In genomic region chr5:24623018-24623417, GRCh38 we compare ENCODE assay signal across 29 cellular contexts. TPM values are rescaled to one million over a fixed set of nuclear protein-coding genes. Genes with fewer than 3 reads are reported as not detected.
DNase-seq lines count a peak whose midpoint lies in the region; TF ChIP-seq lines count a peak whose summit lies in the region.
"Had no signal": no experiment of that assay in that cellular context is flagged by ENCODE, and none has a peak within 500 bp of the region (broad histone marks: within the 10 kb centered on the region; RNA-seq: fewer than 3 reads in every experiment).

No MANE protein-coding gene starts in this region.

- H3K9me2 ChIP-seq in hepatocyte (replicated peaks; ENCODE audit: insufficient read depth) = no peaks in the 10 kb centered on the region

- H4K20me1 ChIP-seq in hepatocyte (ENCODE audit: insufficient read depth, poor library complexity, severe bottlenecking) = no peaks in the 10 kb centered on the region

- DNase-seq in AG10803 (ENCODE audit: low read depth) (peak; percentile 34), HEK293T (ENCODE audit: extremely low spot score) (peak; percentile 11), NCI-H69 (lab: John Stamatoyannopoulos, UW) (peak; percentile 75), hepatocyte (ENCODE audit: low spot score) (peak; percentile 6), NCI-H510A treated with DMSO at 0.1 percent for 48 hours (lab: John Stamatoyannopoulos, UW) (no peak), glomerular visceral epithelial cell (ENCODE audit: extremely low spot score) (no peak), tibial nerve (ENCODE audit: low spot score in 2 of 2) (no peak)
- DNase-seq: activated CD4-positive, alpha-beta T cell treated with anti-CD3 and anti-CD28 coated beads for 1 hour; activated CD8-positive, alpha-beta T cell treated with anti-CD3 and anti-CD28 coated beads, Interleukin-2, amount 10 ng/mL, durations not matched to agents 7 days and 5 days; amygdala; C1 segment of cervical spinal cord; COR-L47; erythroblast; GF-D8; kidney glomerular epithelial cell; mucosa of descending colon; NCI-H1436 treated with DMSO at 0.1 percent for 48 hours; NCI-H226; NK-92 treated with Interleukin-12 subunit alpha and Interleukin-12 subunit beta, amount 100 ng/mL, for 24 hours; T-cell; trophoblast cell had no signal

- H3K36me3 ChIP-seq in hepatocyte (replicated peaks; ENCODE audit: insufficient read depth, low read depth) = no peaks in the 10 kb centered on the region
- H3K36me3 ChIP-seq in tibial nerve = no peaks in the 10 kb centered on the region
- H3K36me3 ChIP-seq: right atrium auricular region had no signal

- H3K27me3 ChIP-seq in hepatocyte (no peaks in the 10 kb centered on the region), tibial nerve (no peaks in the 10 kb centered on the region)
- H3K27me3 ChIP-seq: breast epithelium, right atrium auricular region had no signal

- H2AFZ ChIP-seq in hepatocyte = no peak overlapping the region
- H2AFZ ChIP-seq: parathyroid adenoma had no signal

- 50% methylated on average over 5 of the region's 5 CpGs for WGBS in hepatocyte (ENCODE audit: low lambda C conversion rate, missing lambda C conversion rate)
- WGBS in tibial nerve, 2 donors = 50 to 60% methylated on average over 5 of the region's 5 CpGs

- CTCF ChIA-PET in HEK293T (lab: Yijun Ruan, JAX) = interaction anchor here (0.7 kb wide), 1 partner anchor 382 kb away, joined by 3 read pairs; no protein-coding TSS in a partner anchor

- H3K4me3 ChIP-seq in AG10803 (ENCODE audit: low read length) (no peak overlapping the region), hepatocyte (no peak overlapping the region), tibial nerve (no peak overlapping the region)
- H3K4me3 ChIP-seq: breast epithelium, lung, mucosa of descending colon, right atrium auricular region had no signal

- no peaks in the 10 kb centered on the region for H3K79me2 ChIP-seq in hepatocyte
- H3K79me2 ChIP-seq: parathyroid adenoma had no signal

- TF ChIP-seq CTCF in AG10803 (conservative IDR thresholded peaks at IDR 0.05; ENCODE audit: low read length) = no peak
- no peak for TF ChIP-seq CTCF in hepatocyte (IDR thresholded peaks at IDR 0.05; ENCODE audit: poor library complexity)
- no peak for TF ChIP-seq CTCF in tibial nerve (IDR thresholded peaks at IDR 0.05)

- no peak for TF ChIP-seq POLR2A in tibial nerve (IDR thresholded peaks at IDR 0.05)

- H3K27ac ChIP-seq in hepatocyte (no peak overlapping the region), tibial nerve (no peak overlapping the region)
- H3K27ac ChIP-seq: breast epithelium, parathyroid adenoma, right atrium auricular region had no signal

- POLR2A ChIA-PET in HEK293T (lab: Yijun Ruan, JAX) = no interaction called here

- H3K4me2 ChIP-seq in hepatocyte = peak overlapping the region; percentile 25

- H3K9me3 ChIP-seq in hepatocyte (ENCODE audit: low read depth) = no peaks in the 10 kb centered on the region
- H3K9me3 ChIP-seq in tibial nerve = no peaks in the 10 kb centered on the region
- H3K9me3 ChIP-seq: breast epithelium, mucosa of descending colon, right atrium auricular region had no signal

- no peak for TF ChIP-seq EP300 in tibial nerve (IDR thresholded peaks at IDR 0.05)

- H3K4me1 ChIP-seq in hepatocyte (ENCODE audit: insufficient read depth) (peaks cover 16% of the 10 kb centered on the region), tibial nerve (no peaks in the 10 kb centered on the region)
- H3K4me1 ChIP-seq: breast epithelium, parathyroid adenoma, right atrium auricular region had no signal

TF ChIP-seq in HEK293T, 16 proteins besides CTCF, POLR2A, EP300 and RAD21:
- no peak for TF ChIP-seq BHLHE40 (IDR thresholded peaks at IDR 0.05; ENCODE audit: borderline replicate concordance)
- peak; percentile 33; the same call in 1 of the 2 replicates for TF ChIP-seq PKNOX1 (IDR thresholded peaks at IDR 0.05)
TF ChIP-seq in HEK293T: peak in this region for 1.

RNA-seq across cellular contexts. Expression of gene CDH10, which starts 21.8 kb away (rescaled TPM):
- total RNA-seq in hepatocyte (4.9 and 8.9 TPM in 2 replicates), tibial nerve (1 to 10 TPM in 1 of 4 donors, not detected in 3; 1.2 TPM)
- polyA plus RNA-seq in hepatocyte = 3.2 and 3.9 TPM in 2 replicates
- total RNA-seq: activated CD8-positive, alpha-beta T cell treated with anti-CD3 and anti-CD28 coated beads, Interleukin-2, amount 10 ng/mL, durations not matched to agents 7 days and 5 days; activated T-helper 2 cell treated with anti-CD3 and anti-CD28 coated beads, Interferon-gamma antibody, Interleukin-2, Interleukin-4, amounts not matched to agents 10 μg/mL and 5 μg/mL and 100 μg/mL, durations not matched to agents 14 hours and 24 hours and 36 hours; breast epithelium; HT-29; natural killer cell treated with Interleukin-12 subunit alpha and Interleukin-12 subunit beta and Interleukin-15 and Interleukin-18, amount 100 ng/mL, for 72 hours; T-cell had no signal
- polyA plus RNA-seq: AG04450 had no signal

Comparison
In these comparisons a context has a peak if more than half of its experiments do, and no peak if none do; other contexts are left out.
1. DNase-seq: peak in AG10803 (single experiment), HEK293T (single experiment), NCI-H69 (single experiment) and hepatocyte (single experiment); none in NCI-H510A treated with DMSO at 0.1 percent for 48 hours (single experiment), glomerular visceral epithelial cell (single experiment) and tibial nerve (0 of 2).